8 cellular contexts compared by ENCODE assay signal in the genomic region with DNA sequence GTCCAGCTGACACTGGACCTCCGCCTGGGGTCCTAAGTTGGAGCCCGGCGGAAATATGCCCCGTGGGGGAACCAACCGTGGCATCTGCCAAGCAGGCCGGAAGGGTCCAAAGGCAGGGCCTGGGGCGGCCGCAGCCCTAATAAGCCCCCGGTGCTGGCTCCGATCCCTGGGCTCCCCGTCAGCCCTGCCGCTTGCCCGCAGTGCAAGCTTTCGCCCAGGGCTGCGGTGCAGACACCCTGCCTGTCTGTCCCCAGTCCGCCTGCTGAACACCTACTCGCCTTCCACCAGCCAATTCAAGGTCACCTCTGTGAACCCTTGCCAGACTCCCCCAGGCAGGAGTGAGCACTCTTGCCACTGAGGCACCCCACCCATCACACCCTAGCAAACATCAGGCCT. TPM values are rescaled to one million over a fixed set of nuclear protein-coding genes. Genes with fewer than 3 reads are reported as not detected.
A peak's percentile ranks its signal among the peaks of the same experiment; 100 is the strongest.
DNase-seq lines count a peak whose midpoint lies in the region; TF ChIP-seq lines count a peak whose summit lies in the region.

No MANE protein-coding gene starts in this region.

- 24 to 44% methylated on average over 12 to 14 of the region's 17 CpGs for WGBS in lower leg skin, 2 donors
- 63% methylated on average over 17 of the region's 17 CpGs for WGBS in thymus

- H3K36me3 ChIP-seq in thymus (ENCODE audit: control insufficient read depth, insufficient read depth), result no peaks in the 10 kb centered on the region

- H3K4me3 ChIP-seq in cardiac fibroblast (replicated peaks in 1 of 2; ENCODE audit: low read depth in 2 of 2, low read length in 2 of 2) (peak overlapping the region; percentile 54 to 72), lower leg skin (ENCODE audit: low read depth, poor library complexity, severe bottlenecking) (peak overlapping the region; percentile 57), thymus (ENCODE audit: low read length) (peak overlapping the region; percentile 42)

- intact Hi-C loops in lower leg skin (cut with DNase I; ENCODE audit: low total_unique reads), result no loop called here

- no peak for DNase-seq in T-helper 2 cell treated with Interferon-gamma antibody and Interleukin-4, amounts not matched to agents 5 μg/mL and 100 μg/mL, for 36 hours (ENCODE audit: low spot score)
- DNase-seq in T-helper 2 cell (no peak), cardiac fibroblast (ENCODE audit: low read depth in 2 of 2) (no peak), lower leg skin (ENCODE audit: low spot score in 2 of 2) (no peak), COLO829 (ENCODE audit: low spot score) (no peak), amniotic stem cell (lab: John Stamatoyannopoulos, UW) (no peak)
- DNase-seq in stimulated activated CD4-positive, alpha-beta T cell treated with anti-CD3 and anti-CD28 coated beads, Interleukin-2, amount 100 ng/mL, for 24 hours, result no peak

- H3K9me3 Mint-ChIP-seq in T-helper 2 cell treated with Interferon-gamma antibody and Interleukin-4, amounts not matched to agents 5 μg/mL and 100 μg/mL, for 36 hours, result no peaks in the 10 kb centered on the region

- peaks cover 49% of the 10 kb centered on the region for H3K27me3 Mint-ChIP-seq in T-helper 2 cell treated with Interferon-gamma antibody and Interleukin-4, amounts not matched to agents 5 μg/mL and 100 μg/mL, for 36 hours (ENCODE audit: low read depth)

- peaks cover 16% of the 10 kb centered on the region for H3K4me1 Mint-ChIP-seq in T-helper 2 cell treated with Interferon-gamma antibody and Interleukin-4, amounts not matched to agents 5 μg/mL and 100 μg/mL, for 36 hours (ENCODE audit: low read depth)

- peaks cover 28% of the 10 kb centered on the region for H3K27me3 ChIP-seq in thymus (ENCODE audit: control insufficient read depth, insufficient read depth)

- H3K36me3 Mint-ChIP-seq in T-helper 2 cell treated with Interferon-gamma antibody and Interleukin-4, amounts not matched to agents 5 μg/mL and 100 μg/mL, for 36 hours (ENCODE audit: low read depth), result peaks cover 2% of the 10 kb centered on the region

- no peaks in the 10 kb centered on the region for H3K9me3 ChIP-seq in thymus (ENCODE audit: control insufficient read depth)

- H3K27ac ChIP-seq in thymus (ENCODE audit: low read depth), result no peak overlapping the region

- no peaks in the 10 kb centered on the region for H3K4me1 ChIP-seq in thymus (ENCODE audit: control insufficient read depth, insufficient read depth, low read length)

- peak overlapping the region; percentile 90 for H3K4me3 Mint-ChIP-seq in T-helper 2 cell treated with Interferon-gamma antibody and Interleukin-4, amounts not matched to agents 5 μg/mL and 100 μg/mL, for 36 hours

- H3K27ac Mint-ChIP-seq in T-helper 2 cell treated with Interferon-gamma antibody and Interleukin-4, amounts not matched to agents 5 μg/mL and 100 μg/mL, for 36 hours, result no peak overlapping the region

- TF ChIP-seq CTCF in cardiac fibroblast (IDR thresholded peaks at IDR 0.05; ENCODE audit: low read depth, low read length), result no peak
- no peak for TF ChIP-seq CTCF in lower leg skin (IDR thresholded peaks at IDR 0.05)

- no peak for TF ChIP-seq POLR2A in lower leg skin (IDR thresholded peaks at IDR 0.05)

RNA-seq across cellular contexts. Expression of a gene that starts 0.5 kb away (rescaled TPM):
- total RNA-seq in lower leg skin, result 10 to 100 TPM; 20.2 to 50.1 (median 40.4) TPM
- polyA plus RNA-seq in thymus, result 16.5 TPM

RNA-seq across cellular contexts. Expression of a gene that starts 31.2 kb away (rescaled TPM):
- total RNA-seq in lower leg skin, result 10 to 100 TPM in 1 of 4 donors, 1 to 10 TPM in 3; 6.8 to 13.1 (median 8.4) TPM
- 8.8 TPM for polyA plus RNA-seq in thymus
